ENCODE assay signal across 11 cellular contexts in the genomic region with DNA sequence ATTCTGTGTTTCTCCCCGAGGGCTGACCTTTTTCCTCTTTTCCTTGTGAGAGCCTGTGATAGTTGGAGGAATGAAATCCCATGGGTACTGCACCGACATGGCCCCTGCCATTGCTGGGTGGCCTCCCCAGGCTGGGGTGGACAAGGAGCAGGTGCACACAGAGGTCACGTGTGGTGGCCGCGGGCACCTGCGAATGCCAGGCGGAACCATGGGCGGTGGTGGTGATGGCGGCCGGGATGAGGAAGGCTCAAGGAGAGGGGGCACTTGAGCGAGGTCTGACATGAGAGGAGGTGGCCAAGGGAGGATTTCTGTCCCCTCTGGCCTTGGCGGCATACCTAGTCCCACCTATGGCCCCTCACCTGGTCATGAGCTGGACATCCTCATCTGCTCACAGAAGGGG.
"Had no signal": no experiment of that assay in that cellular context is flagged by ENCODE, and none has a peak within 500 bp of the region (broad histone marks: within the 10 kb centered on the region; RNA-seq: fewer than 3 reads in every experiment).

No MANE protein-coding gene starts in this region.

- DNase-seq: GM23248, GOT3, H7, H9, HCEC 1CT, HFFc6 had no signal

- ATAC-seq: GM23338, HCT116 had no signal

- H3K4me2 ChIP-seq: GM23338 had no signal

- H2AFZ ChIP-seq: GM23248, GM23338 had no signal

- H3K9me3 Mint-ChIP-seq: GM23338 had no signal

- H3K4me3 ChIP-seq: GM23248, GM23338, HAP-1 had no signal

- H3K4me3 Mint-ChIP-seq: GM23338, H9, HFFc6 had no signal

- H3K36me3 ChIP-seq: HAP-1 had no signal

- H3K27ac Mint-ChIP-seq: GM23338, HFFc6 had no signal

- FAIRE-seq: H1, H54 had no signal

- H3K9ac ChIP-seq: GM23248 had no signal

- H3K9me3 ChIP-seq: HAP-1 had no signal

- H3K27ac ChIP-seq: GM23248 had no signal

- H3K4me1 ChIP-seq: HAP-1 had no signal
